Comparison of ENCODE assay signal across 7 cellular contexts in the genomic region with DNA sequence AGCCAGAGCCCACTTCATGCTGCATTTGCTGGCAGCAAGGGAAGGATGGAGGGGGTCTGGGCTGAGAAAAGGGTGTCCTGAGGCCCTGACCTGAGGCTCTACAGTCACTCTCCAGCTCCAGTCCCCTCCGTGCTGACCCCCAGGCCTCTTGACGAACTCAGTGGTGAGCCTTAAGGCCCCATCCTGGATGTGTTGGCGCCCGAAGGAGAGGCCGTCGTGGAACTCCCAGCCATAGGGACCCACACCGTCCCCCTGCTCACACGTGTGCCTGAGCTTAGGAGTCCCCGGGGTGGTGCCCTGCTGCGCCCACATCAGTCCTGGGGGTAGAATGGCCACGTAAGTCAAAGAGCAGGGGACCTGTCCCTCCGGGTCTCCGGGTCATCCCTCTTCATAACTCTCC. TPM values are rescaled to one million over a fixed set of nuclear protein-coding genes. Genes with fewer than 3 reads are reported as not detected.
A peak's percentile ranks its signal among the peaks of the same experiment; 100 is the strongest.
DNase-seq lines count a peak whose midpoint lies in the region; ATAC-seq and TF ChIP-seq lines count a peak whose summit lies in the region.

No MANE protein-coding gene starts in this region.

- H3K27me3 ChIP-seq in hepatocyte, result no peaks in the 10 kb centered on the region

- CTCF ChIA-PET in HEK293 (lab: Yijun Ruan, JAX), result interaction anchor here (0.7 to 1.4 kb wide), 3 partner anchors 44 to 182 kb away, joined by 3 to 5 read pairs (median 3); no protein-coding TSS in a partner anchor
- CTCF ChIA-PET in WTC11 (lab: Charles Lee), result interaction anchor here (1.0 to 1.9 kb wide), 3 partner anchors 10 to 123 kb away, joined by 3 to 5 read pairs (median 4); no protein-coding TSS in a partner anchor

- 0 out of 2 replicates have a peak overlapping the region, but pooled peaks have one; percentile 49 for H3K27ac Mint-ChIP-seq in WTC11
- H3K27ac Mint-ChIP-seq in stimulated activated memory B cell treated with anti-CD40 and anti-IgM and Interleukin-4, amounts not matched to agents 10 μg/mL and 1 μg/mL and 100 μg/mL, for 72 hours, result peak overlapping the region; percentile 93

- no peaks in the 10 kb centered on the region for H3K9me3 Mint-ChIP-seq in WTC11
- H3K9me3 Mint-ChIP-seq in stimulated activated memory B cell treated with anti-CD40 and anti-IgM and Interleukin-4, amounts not matched to agents 10 μg/mL and 1 μg/mL and 100 μg/mL, for 72 hours, result no peaks in the 10 kb centered on the region

- TF ChIP-seq CTCF in HEK293 (tag by site-specific recombination; IDR thresholded peaks at IDR 0.05) (no peak), WTC11 (IDR thresholded peaks at IDR 0.05) (no peak), hepatocyte (IDR thresholded peaks at IDR 0.05; ENCODE audit: poor library complexity) (no peak)

- no peaks in the 10 kb centered on the region for H4K20me1 ChIP-seq in hepatocyte (ENCODE audit: insufficient read depth, poor library complexity, severe bottlenecking)

- POLR2A ChIA-PET in HEK293 (lab: Yijun Ruan, JAX) (interaction anchor here (1.2 to 1.6 kb wide), 2 partner anchors 8 to 18 kb away, joined by 5 to 6 read pairs; partner anchors contain the start of genes CCDC142 and TTC31), WTC11 (lab: Charles Lee) (no interaction called here)

- H3K79me2 ChIP-seq in hepatocyte, result peaks cover 38% of the 10 kb centered on the region

- H3K4me1 ChIP-seq in HEK293 (ENCODE audit: control insufficient read depth, insufficient read depth, low read length) (no peaks in the 10 kb centered on the region), hepatocyte (ENCODE audit: insufficient read depth) (peaks cover 7% of the 10 kb centered on the region)

- H3K4me1 Mint-ChIP-seq in WTC11, result peaks cover 17% of the 10 kb centered on the region
- peaks cover 31% of the 10 kb centered on the region for H3K4me1 Mint-ChIP-seq in stimulated activated memory B cell treated with anti-CD40 and anti-IgM and Interleukin-4, amounts not matched to agents 10 μg/mL and 1 μg/mL and 100 μg/mL, for 72 hours

- H3K36me3 ChIP-seq in HEK293 (ENCODE audit: control insufficient read depth in 2 of 2, insufficient read depth in 1 of 2, low read length in 2 of 2), result peaks cover 0 to 31% of the 10 kb centered on the region in 2 experiments; a peak in 1 of 3 replicates
- H3K36me3 ChIP-seq in hepatocyte (replicated peaks; ENCODE audit: insufficient read depth, low read depth), result no peaks in the 10 kb centered on the region

- peak overlapping the region; percentile 74; the same call in 1 of the 2 replicates for H3K27ac ChIP-seq in HEK293 (ENCODE audit: extremely low read depth, low read depth, low read length)
- H3K27ac ChIP-seq in hepatocyte, result peak overlapping the region; percentile 97

- H3K36me3 Mint-ChIP-seq in WTC11, result peaks cover 9% of the 10 kb centered on the region
- peaks cover 28% of the 10 kb centered on the region for H3K36me3 Mint-ChIP-seq in stimulated activated memory B cell treated with anti-CD40 and anti-IgM and Interleukin-4, amounts not matched to agents 10 μg/mL and 1 μg/mL and 100 μg/mL, for 72 hours

- 5% methylated on average over 13 of the region's 13 CpGs for WGBS in hepatocyte (ENCODE audit: low lambda C conversion rate, missing lambda C conversion rate)

- no peak for DNase-seq in WTC11 (ENCODE audit: low spot score)
- DNase-seq in hepatocyte (ENCODE audit: low spot score), result no peak
- no peak for DNase-seq in putamen (ENCODE audit: low spot score)
- DNase-seq in stimulated activated CD4-positive, alpha-beta T cell treated with anti-CD3 and anti-CD28 coated beads, Interleukin-15, amount 100 ng/mL, for 24 hours, result no peak
- no peak for DNase-seq in SIG-M5 (lab: John Stamatoyannopoulos, UW)

- H3K4me3 ChIP-seq in HEK293 (ENCODE audit: low read depth, low read length) (peak overlapping the region; percentile 88), hepatocyte (peak overlapping the region; percentile 93)

- H3K4me2 ChIP-seq in hepatocyte, result peak overlapping the region; percentile 96

- H3K9me3 ChIP-seq in HEK293 (ENCODE audit: control insufficient read depth, insufficient read depth, low read depth, low read length) (no peaks in the 10 kb centered on the region), hepatocyte (ENCODE audit: low read depth) (no peaks in the 10 kb centered on the region)

- peak overlapping the region; percentile 95 for H2AFZ ChIP-seq in hepatocyte

- H3K4me3 Mint-ChIP-seq in WTC11, result peak overlapping the region; percentile 98
- H3K4me3 Mint-ChIP-seq in stimulated activated memory B cell treated with anti-CD40 and anti-IgM and Interleukin-4, amounts not matched to agents 10 μg/mL and 1 μg/mL and 100 μg/mL, for 72 hours, result peak overlapping the region; percentile 93

- ATAC-seq in WTC11, result no peak
- peak; percentile 3 for ATAC-seq in stimulated activated memory B cell treated with anti-CD40 and anti-IgM and Interleukin-4, amounts not matched to agents 10 μg/mL and 1 μg/mL and 100 μg/mL, for 72 hours

- no peaks in the 10 kb centered on the region for H3K9me2 ChIP-seq in hepatocyte (replicated peaks; ENCODE audit: insufficient read depth)

- H3K27me3 Mint-ChIP-seq in WTC11 (ENCODE audit: low read depth), result no peaks in the 10 kb centered on the region
- H3K27me3 Mint-ChIP-seq in stimulated activated memory B cell treated with anti-CD40 and anti-IgM and Interleukin-4, amounts not matched to agents 10 μg/mL and 1 μg/mL and 100 μg/mL, for 72 hours, result no peaks in the 10 kb centered on the region

TF ChIP-seq in HEK293, 187 proteins besides CTCF, POLR2A, EP300 and RAD21 (continues in another document):
- TF ChIP-seq ZNF24 (tag by site-specific recombination; IDR thresholded peaks at IDR 0.05), result no peak
- TF ChIP-seq ZNF558 (tag by site-specific recombination; IDR thresholded peaks at IDR 0.05), result no peak
- TF ChIP-seq SP2 (tag by site-specific recombination; IDR thresholded peaks at IDR 0.05), result no peak
- no peak for TF ChIP-seq ZNF223 (tag by site-specific recombination; IDR thresholded peaks at IDR 0.05)
- no peak for TF ChIP-seq PRDM4 (tag by site-specific recombination; IDR thresholded peaks at IDR 0.05)
- no peak for TF ChIP-seq ZNF654 (tag by site-specific recombination; IDR thresholded peaks at IDR 0.05; ENCODE audit: low read depth)
- TF ChIP-seq ZNF175 (tag by site-specific recombination; IDR thresholded peaks at IDR 0.05), result no peak

TF ChIP-seq in WTC11, 78 proteins besides CTCF, POLR2A, EP300 and RAD21:
- TF ChIP-seq SMAD3 (CRISPR knock-in tag; IDR thresholded peaks at IDR 0.05; ENCODE audit: borderline replicate concordance) (no peak), ZNF423 (CRISPR knock-in tag; IDR thresholded peaks at IDR 0.05) (peak; percentile 19; the same call in 1 of the 2 replicates)

RNA-seq across cellular contexts. Expression of gene MOGS, which starts 0.8 kb away (rescaled TPM):
- total RNA-seq in WTC11 (2021) (63.3 to 73.7 TPM (median 67.6 TPM) in 3 replicates), hepatocyte (47.6 and 67.1 TPM in 2 replicates)
- 48.3 and 60.2 TPM in 2 replicates for polyA plus RNA-seq in hepatocyte

RNA-seq across cellular contexts. Expression of gene WBP1, which starts 6.2 kb away (rescaled TPM):
- total RNA-seq in WTC11 (2021) (66.0 to 86.6 TPM (median 86.0 TPM) in 3 replicates), hepatocyte (66.5 and 85.7 TPM in 2 replicates)
- polyA plus RNA-seq in hepatocyte, result 87.5 and 95.0 TPM in 2 replicates

RNA-seq across cellular contexts. Expression of gene MRPL53, which starts 8.1 kb away (rescaled TPM):
- total RNA-seq in WTC11 (2021) (52.1 to 62.6 TPM (median 55.0 TPM) in 3 replicates), hepatocyte (13.8 and 23.4 TPM in 2 replicates)
- polyA plus RNA-seq in hepatocyte, result 89.6 and 95.9 TPM in 2 replicates

RNA-seq across cellular contexts. Expression of gene INO80B, which starts 9.5 kb away (rescaled TPM):
- total RNA-seq in WTC11 (2021), result 15.8 to 20.2 TPM (median 17.3 TPM) in 3 replicates
- total RNA-seq in hepatocyte, result 16.0 and 20.0 TPM in 2 replicates
- polyA plus RNA-seq in hepatocyte, result 18.9 and 19.9 TPM in 2 replicates

RNA-seq across cellular contexts. Expression of gene CCDC142, which starts 18.4 kb away (rescaled TPM):
- total RNA-seq in WTC11 (2021), result 10.0 to 14.0 TPM (median 10.4 TPM) in 3 replicates
- total RNA-seq in hepatocyte, result 11.6 and 15.9 TPM in 2 replicates
- 16.6 and 21.3 TPM in 2 replicates for polyA plus RNA-seq in hepatocyte

Comparison
In these comparisons a context has a peak if more than half of its experiments do, and no peak if none do; other contexts are left out.
1. Of the 8 proteins assayed by ChIP-seq in both HEK293 and WTC11: peak only in HEK293: none; only in WTC11: ZNF423; in both: none; in neither: 7.